Comparison of ENCODE assay signal across 8 cellular contexts in genomic region chr17:67386965-67387551, GRCh38. TPM values are rescaled to one million over a fixed set of nuclear protein-coding genes. Genes with fewer than 3 reads are reported as not detected.
DNase-seq lines count a peak whose midpoint lies in the region; ATAC-seq and TF ChIP-seq lines count a peak whose summit lies in the region.

No MANE protein-coding gene starts in this region.

- H3K9me3 ChIP-seq in Peyer's patch (no peaks in the 10 kb centered on the region), left ventricle myocardium inferior (replicated peaks) (no peaks in the 10 kb centered on the region)

- POLR2A ChIA-PET in HEK293T (lab: Yijun Ruan, JAX): no interaction called here

- peaks cover 0 to 5% (median 3%) of the 10 kb centered on the region in 7 donors for H3K9me3 Mint-ChIP-seq in CD14-positive monocyte
- H3K9me3 Mint-ChIP-seq in stimulated activated memory B cell treated with anti-CD40 and anti-IgM and Interleukin-4, amounts not matched to agents 10 μg/mL and 1 μg/mL and 100 μg/mL, for 72 hours: no peaks in the 10 kb centered on the region

- peaks cover 18% of the 10 kb centered on the region for H3K4me1 Mint-ChIP-seq in CD14-positive monocyte
- peaks cover 34% of the 10 kb centered on the region for H3K4me1 Mint-ChIP-seq in stimulated activated memory B cell treated with anti-CD40 and anti-IgM and Interleukin-4, amounts not matched to agents 10 μg/mL and 1 μg/mL and 100 μg/mL, for 72 hours

- H3K4me3 Mint-ChIP-seq in CD14-positive monocyte: no peak overlapping the region
- no peak overlapping the region for H3K4me3 Mint-ChIP-seq in stimulated activated memory B cell treated with anti-CD40 and anti-IgM and Interleukin-4, amounts not matched to agents 10 μg/mL and 1 μg/mL and 100 μg/mL, for 72 hours

- peak; percentile 52 for DNase-seq in CD14-positive monocyte (ENCODE audit: low spot score)
- peak; percentile 74 for DNase-seq in HEK293T (ENCODE audit: extremely low spot score)
- peak in 2 of 3 donors; percentile 66 to 76 for DNase-seq in Peyer's patch
- DNase-seq in activated gamma-delta T cell (lab: John Stamatoyannopoulos, UW): peak; percentile 16
- peak; percentile 36 for DNase-seq in left ventricle myocardium inferior
- DNase-seq in stimulated activated CD4-positive, alpha-beta T cell treated with anti-CD3 and anti-CD28 coated beads, Interleukin-15, amount 100 ng/mL, for 1 hour (ENCODE audit: low read depth in 1 of 2, low spot score in 1 of 2): peak; percentile 29 to 65

- peaks cover 5 to 33% of the 10 kb centered on the region in 2 donors for H3K36me3 Mint-ChIP-seq in CD14-positive monocyte
- H3K36me3 Mint-ChIP-seq in stimulated activated memory B cell treated with anti-CD40 and anti-IgM and Interleukin-4, amounts not matched to agents 10 μg/mL and 1 μg/mL and 100 μg/mL, for 72 hours: peaks cover 7% of the 10 kb centered on the region

- peaks cover 0 to 5% (median 0%) of the 10 kb centered on the region in 3 donors for H3K27me3 Mint-ChIP-seq in CD14-positive monocyte (ENCODE audit: low read depth in 3 of 3)
- no peaks in the 10 kb centered on the region for H3K27me3 Mint-ChIP-seq in stimulated activated memory B cell treated with anti-CD40 and anti-IgM and Interleukin-4, amounts not matched to agents 10 μg/mL and 1 μg/mL and 100 μg/mL, for 72 hours

- intact Hi-C loops in CD14-positive monocyte (cut with micrococcal nuclease): no loop called here
- intact Hi-C loops in left ventricle myocardium inferior (cut with micrococcal nuclease): no loop called here

- CTCF ChIA-PET in HEK293T (lab: Yijun Ruan, JAX): interaction anchor here (0.6 to 3.9 kb wide), 7 partner anchors 9 to 388 kb away, joined by 3 to 17 read pairs (median 3); partner anchors contain the start of gene PITPNC1

- no peak for ATAC-seq in stimulated activated memory B cell treated with anti-CD40 and anti-IgM and Interleukin-4, amounts not matched to agents 10 μg/mL and 1 μg/mL and 100 μg/mL, for 72 hours
- no peak for ATAC-seq in GM18519 (IDR thresholded peaks at IDR 0.05; ENCODE audit: low FRiP score, unreplicated experiment)

- peak overlapping the region in 1 of 7 donors; percentile 10 for H3K27ac Mint-ChIP-seq in CD14-positive monocyte
- no peak overlapping the region for H3K27ac Mint-ChIP-seq in stimulated activated memory B cell treated with anti-CD40 and anti-IgM and Interleukin-4, amounts not matched to agents 10 μg/mL and 1 μg/mL and 100 μg/mL, for 72 hours

- peak; percentile 75 for TF ChIP-seq CTCF in CD14-positive monocyte (IDR thresholded peaks at IDR 0.05)
- peak; percentile 31 to 71 (median 68) for TF ChIP-seq CTCF in Peyer's patch (IDR thresholded peaks at IDR 0.05)
- TF ChIP-seq CTCF in left ventricle myocardium inferior (IDR thresholded peaks at IDR 0.05; ENCODE audit: borderline replicate concordance): peak; percentile 66

- no peaks in the 10 kb centered on the region for H3K36me3 ChIP-seq in Peyer's patch
- no peaks in the 10 kb centered on the region for H3K36me3 ChIP-seq in left ventricle myocardium inferior

- H3K4me3 ChIP-seq in Peyer's patch (no peak overlapping the region), left ventricle myocardium inferior (no peak overlapping the region)

- H3K27me3 ChIP-seq in Peyer's patch (no peaks in the 10 kb centered on the region), left ventricle myocardium inferior (ENCODE audit: low read depth) (no peaks in the 10 kb centered on the region)

- TF ChIP-seq POLR2A in Peyer's patch (IDR thresholded peaks at IDR 0.05): no peak

- peaks cover 0 to 4% (median 0%) of the 10 kb centered on the region in 4 donors for H3K4me1 ChIP-seq in Peyer's patch
- H3K4me1 ChIP-seq in left ventricle myocardium inferior: peaks cover 60% of the 10 kb centered on the region

- H3K27ac ChIP-seq in Peyer's patch (no peak overlapping the region), left ventricle myocardium inferior (replicated peaks) (no peak overlapping the region)

TF ChIP-seq in HEK293T, 16 proteins besides CTCF, POLR2A, EP300 and RAD21:
- TF ChIP-seq NFRKB (IDR thresholded peaks at IDR 0.05): no peak
- no peak for TF ChIP-seq BHLHE40 (IDR thresholded peaks at IDR 0.05; ENCODE audit: borderline replicate concordance)
- TF ChIP-seq PKNOX1 (IDR thresholded peaks at IDR 0.05): no peak
- no peak for TF ChIP-seq SUZ12 (IDR thresholded peaks at IDR 0.05)
- no peak for TF ChIP-seq FOXK2 (IDR thresholded peaks at IDR 0.05)
- no peak for TF ChIP-seq FOXA1 (IDR thresholded peaks at IDR 0.05)
- TF ChIP-seq FOXM1 (IDR thresholded peaks at IDR 0.05; ENCODE audit: borderline replicate concordance): no peak
- no peak for TF ChIP-seq TARDBP (IDR thresholded peaks at IDR 0.05)
- no peak for TF ChIP-seq HDGF (IDR thresholded peaks at IDR 0.05; ENCODE audit: borderline replicate concordance)
- no peak for TF ChIP-seq L3MBTL2 (conservative IDR thresholded peaks at IDR 0.05)
- no peak for TF ChIP-seq ZNF384 (IDR thresholded peaks at IDR 0.05)
- no peak for TF ChIP-seq LEF1 (IDR thresholded peaks at IDR 0.05; ENCODE audit: borderline replicate concordance)
- no peak for TF ChIP-seq ARNT (IDR thresholded peaks at IDR 0.05)
- TF ChIP-seq SP1 (IDR thresholded peaks at IDR 0.05): no peak
- TF ChIP-seq ELF4 (IDR thresholded peaks at IDR 0.05): no peak
- TF ChIP-seq CTBP1 (IDR thresholded peaks at IDR 0.05; ENCODE audit: borderline replicate concordance): no peak

RNA-seq across cellular contexts. Expression of gene PITPNC1, which starts 10.0 kb away (rescaled TPM):
- polyA plus RNA-seq in CD14-positive monocyte: 10 to 100 TPM; 21.7 to 31.0 TPM
- total RNA-seq in Peyer's patch (10 to 100 TPM in 1 of 4 donors, 1 to 10 TPM in 3; 1.9 to 12.4 (median 5.2) TPM), left ventricle myocardium inferior (8.1 TPM)

RNA-seq across cellular contexts. Expression of gene PSMD12, which starts 20.7 kb away (rescaled TPM):
- polyA plus RNA-seq in CD14-positive monocyte: 10 to 100 TPM; 17.8 to 30.7 TPM
- total RNA-seq in Peyer's patch (10 to 100 TPM; 15.2 to 23.1 (median 17.1) TPM), left ventricle myocardium inferior (45.0 TPM)

Comparison
In these comparisons a context has a peak if more than half of its experiments do, and no peak if none do; other contexts are left out.
1. DNase-seq: peak in every context shown above with its lines; median percentile 74 in HEK293T; 71 in Peyer's patch; 52 in CD14-positive monocyte; 47 in stimulated activated CD4-positive, alpha-beta T cell treated with anti-CD3 and anti-CD28 coated beads, Interleukin-15, amount 100 ng/mL, for 1 hour; 36 in left ventricle myocardium inferior; 16 in activated gamma-delta T cell.